Comparison of ENCODE assay signal across 8 cellular contexts in genomic region chr22:49992921-49993648, GRCh38. TPM values are rescaled to one million over a fixed set of nuclear protein-coding genes. Genes with fewer than 3 reads are reported as not detected.
DNase-seq lines count a peak whose midpoint lies in the region; ATAC-seq and TF ChIP-seq lines count a peak whose summit lies in the region.

No MANE protein-coding gene starts in this region.

- intact Hi-C loops in left cardiac atrium (cut with DNase I), result loop anchor here (1.0 to 5.0 kb wide), 2 partner anchors 61 to 62 kb away; no protein-coding TSS in a partner anchor

- H3K9me3 ChIP-seq in SJCRH30 (replicated peaks), result peaks cover 12% of the 10 kb centered on the region

- DNase-seq in GM13977 (ENCODE audit: low spot score), result peak; percentile 88
- peak; percentile 33 to 48 for DNase-seq in SJCRH30
- DNase-seq in activated naive CD8-positive, alpha-beta T cell treated with anti-CD3 and anti-CD28 coated beads, Interleukin-2, amount 50 U/mL, for 16 hours (ENCODE audit: low read depth, low spot score), result peak; percentile 35
- DNase-seq in left cardiac atrium, result peak; percentile 74
- DNase-seq in retina, result peak; percentile 29
- DNase-seq in G401 (ENCODE audit: low spot score), result no peak

- ATAC-seq in left cardiac atrium, result peak; percentile 71 to 82
- no peak for ATAC-seq in HG02642 (IDR thresholded peaks at IDR 0.05; ENCODE audit: poor library complexity, unreplicated experiment)

- H3K4me1 ChIP-seq in SJCRH30, result no peaks in the 10 kb centered on the region

- no peaks in the 10 kb centered on the region for H3K36me3 ChIP-seq in SJCRH30

- TF ChIP-seq CTCF in 22Rv1 (IDR thresholded peaks at IDR 0.05), result peak; percentile 92
- TF ChIP-seq CTCF in GM13977 (IDR thresholded peaks at IDR 0.05; ENCODE audit: extremely low read depth, insufficient read depth, missing control alignments), result peak; percentile 97

- H3K27me3 ChIP-seq in SJCRH30, result no peaks in the 10 kb centered on the region

- H3K27ac ChIP-seq in 22Rv1 (no peak overlapping the region), SJCRH30 (no peak overlapping the region)

- in situ Hi-C loops in GM13977 (cut with MboI; ENCODE audit: low pct_unique_long_range_greater_than_20kb, low sequenced_read_pairs, unreplicated experiment) (no loop called here), G401 (cut with HindIII; ENCODE audit: low sequenced_read_pairs) (no loop called here)

- H3K4me3 ChIP-seq in SJCRH30, result no peak overlapping the region

RNA-seq across cellular contexts. Expression of gene IL17REL, which starts 19.5 kb away (rescaled TPM):
- total RNA-seq in SJCRH30 (2014; rRNA removed; shearing (Covaris generic)), result not detected in 2 replicates
- not detected for total RNA-seq in left cardiac atrium
- not detected in 2 replicates for total RNA-seq in G401 (2014; rRNA removed; shearing (Covaris generic))

RNA-seq across cellular contexts. Expression of gene PIM3, which starts 32.5 kb away (rescaled TPM):
- 51.2 and 53.6 TPM in 2 replicates for total RNA-seq in SJCRH30 (2014; rRNA removed; shearing (Covaris generic))
- 10 to 100 TPM; 44.1 to 66.8 TPM for total RNA-seq in left cardiac atrium
- 106 and 157 TPM in 2 replicates for total RNA-seq in G401 (2014; rRNA removed; shearing (Covaris generic))
